ENCODE assay signal across 12 cellular contexts in genomic region chr9:91741529-91741928, GRCh38.
DNase-seq lines count a peak whose midpoint lies in the region; ATAC-seq, FAIRE-seq and TF ChIP-seq lines count a peak whose summit lies in the region.
"Had no signal": no experiment of that assay in that cellular context is flagged by ENCODE, and none has a peak within 500 bp of the region (broad histone marks: within the 10 kb centered on the region; RNA-seq: fewer than 3 reads in every experiment).

No MANE protein-coding gene starts in this region.

- peak; percentile 54 for DNase-seq in AG09309 (ENCODE audit: low read depth)
- peak; percentile 72 for DNase-seq in NCI-H226
- peak; percentile 35 for DNase-seq in endothelial cell of umbilical vein (ENCODE audit: low read depth, low spot score)
- no peak for DNase-seq in lower leg skin (ENCODE audit: low spot score in 2 of 2)
- DNase-seq in ureter (ENCODE audit: low spot score): no peak
- no peak for DNase-seq in WERI-Rb-1
- no peak for DNase-seq in aorta
- DNase-seq: activated naive CD4-positive, alpha-beta T cell; AML-193; DMS153; MV-4-11 had no signal

- no peaks in the 10 kb centered on the region for H3K9me1 ChIP-seq in endothelial cell of umbilical vein (replicated peaks; ENCODE audit: control insufficient read depth, extremely low read depth, insufficient read depth, low read length)

- H3K36me3 ChIP-seq in endothelial cell of umbilical vein (ENCODE audit: control insufficient read depth in 2 of 2, extremely low read depth in 1 of 2, insufficient read depth in 2 of 2, low read length in 2 of 2) (no peaks in the 10 kb centered on the region), muscle layer of colon (ENCODE audit: insufficient read depth, low read length) (peaks cover under 1% of the 10 kb centered on the region), WERI-Rb-1 (peaks cover 3% of the 10 kb centered on the region; the same call in 1 of the 2 replicates), aorta (ENCODE audit: control insufficient read depth in 1 of 2, insufficient read depth in 2 of 2, low read length in 1 of 2) (no peaks in the 10 kb centered on the region)

- TF ChIP-seq POLR2A in endothelial cell of umbilical vein (IDR thresholded peaks at IDR 0.05; ENCODE audit: low read depth, low read length) (no peak), lower leg skin (IDR thresholded peaks at IDR 0.05) (no peak)

- H2AFZ ChIP-seq in endothelial cell of umbilical vein (ENCODE audit: low read depth, low read length): no peak overlapping the region

- peak; percentile 85 for FAIRE-seq in endothelial cell of umbilical vein (lab: Jason Lieb, UNC)

- H3K27ac ChIP-seq in endothelial cell of umbilical vein (ENCODE audit: insufficient read depth, low read depth, low read length) (no peak overlapping the region), muscle layer of colon (ENCODE audit: low read depth, low read length) (peak overlapping the region; percentile 41), WERI-Rb-1 (no peak overlapping the region), aorta (ENCODE audit: low read depth in 1 of 2, low read length in 2 of 2) (no peak overlapping the region)

- dilution Hi-C loops in endothelial cell of umbilical vein (cut with MboI; ENCODE audit: extremely low pct_ligation_motif_present, low sequenced_read_pairs): no loop called here

- no peak overlapping the region for H3K4me2 ChIP-seq in endothelial cell of umbilical vein (ENCODE audit: insufficient read depth, low read length)

- no peak for ATAC-seq in aorta (ENCODE audit: low FRiP score)

- no peak for TF ChIP-seq CTCF in AG09309 (IDR thresholded peaks at IDR 0.05; ENCODE audit: control insufficient read depth, insufficient read depth, low read depth, low read length, missing control alignments)
- no peak for TF ChIP-seq CTCF in endothelial cell of umbilical vein (IDR thresholded peaks at IDR 0.05; ENCODE audit: extremely low read depth in 1 of 2, insufficient read depth in 1 of 2, low read depth in 1 of 2, low read length in 2 of 2)
- no peak for TF ChIP-seq CTCF in lower leg skin (IDR thresholded peaks at IDR 0.05)
- no peak for TF ChIP-seq CTCF in WERI-Rb-1 (IDR thresholded peaks at IDR 0.05; ENCODE audit: low read depth, low read length)

- H3K27me3 ChIP-seq in endothelial cell of umbilical vein (ENCODE audit: control insufficient read depth in 2 of 2, insufficient read depth in 2 of 2, low read length in 2 of 2) (no peaks in the 10 kb centered on the region), muscle layer of colon (ENCODE audit: control insufficient read depth in 1 of 2, insufficient read depth in 2 of 2, low read length in 2 of 2) (no peaks in the 10 kb centered on the region), WERI-Rb-1 (ENCODE audit: insufficient read depth, low read depth, severe bottlenecking) (no peaks in the 10 kb centered on the region), aorta (ENCODE audit: control insufficient read depth in 1 of 2, insufficient read depth in 2 of 2, low read length in 1 of 2) (no peaks in the 10 kb centered on the region)

- no peak overlapping the region for H3K4me3 ChIP-seq in AG09309 (ENCODE audit: control insufficient read depth, low read depth, low read length)
- H3K4me3 ChIP-seq in endothelial cell of umbilical vein (replicated peaks in 1 of 3; ENCODE audit: insufficient read depth in 1 of 3, low read depth in 1 of 3, low read length in 3 of 3): no peak overlapping the region
- H3K4me3 ChIP-seq in muscle layer of colon (ENCODE audit: low read depth in 1 of 2, low read length in 2 of 2): no peak overlapping the region
- H3K4me3 ChIP-seq in lower leg skin (ENCODE audit: low read depth, poor library complexity, severe bottlenecking): no peak overlapping the region
- H3K4me3 ChIP-seq in WERI-Rb-1 (ENCODE audit: low read depth, low read length): no peak overlapping the region
- no peak overlapping the region for H3K4me3 ChIP-seq in aorta (ENCODE audit: low read length in 2 of 2)

- H3K4me1 ChIP-seq in endothelial cell of umbilical vein (ENCODE audit: control insufficient read depth, extremely low read depth, insufficient read depth, low read length): peaks cover 8% of the 10 kb centered on the region
- H3K4me1 ChIP-seq in muscle layer of colon (ENCODE audit: insufficient read depth, low read length): peaks cover 11% of the 10 kb centered on the region
- H3K4me1 ChIP-seq in aorta (ENCODE audit: control insufficient read depth in 1 of 2, insufficient read depth in 2 of 2, low read length in 2 of 2): no peaks in the 10 kb centered on the region

- H3K79me2 ChIP-seq in endothelial cell of umbilical vein (ENCODE audit: control insufficient read depth, insufficient read depth, low read length): no peaks in the 10 kb centered on the region

- CTCF ChIA-PET in endothelial cell of umbilical vein (lab: Charles Lee): interaction anchor here (1.0 to 1.8 kb wide), 3 partner anchors 17 to 826 kb away, joined by 3 to 7 read pairs (median 6); no protein-coding TSS in a partner anchor

- H3K9me3 ChIP-seq in endothelial cell of umbilical vein (replicated peaks; ENCODE audit: control insufficient read depth, insufficient read depth, low read length) (no peaks in the 10 kb centered on the region), muscle layer of colon (ENCODE audit: low read length) (no peaks in the 10 kb centered on the region), WERI-Rb-1 (ENCODE audit: severe bottlenecking) (no peaks in the 10 kb centered on the region), aorta (ENCODE audit: control insufficient read depth, low read length) (no peaks in the 10 kb centered on the region)

- no TSS peak for BruUV-seq in endothelial cell of umbilical vein (replicated peaks; lab: Mats Ljungman, UMichigan)

- no peaks in the 10 kb centered on the region for H4K20me1 ChIP-seq in endothelial cell of umbilical vein (replicated peaks; ENCODE audit: control insufficient read depth, extremely low read depth, insufficient read depth, low read length)

- POLR2A ChIA-PET in endothelial cell of umbilical vein (lab: Charles Lee): no interaction called here

- H3K9ac ChIP-seq in endothelial cell of umbilical vein (replicated peaks; ENCODE audit: extremely low read depth, insufficient read depth, low read length) (no peak overlapping the region), muscle layer of colon (ENCODE audit: low read length) (no peak overlapping the region)

- intact Hi-C loops in endothelial cell of umbilical vein (cut with micrococcal nuclease) (no loop called here), lower leg skin (cut with DNase I; ENCODE audit: low total_unique reads) (no loop called here), aorta (cut with DNase I) (no loop called here)

TF ChIP-seq in endothelial cell of umbilical vein, 7 proteins besides CTCF, POLR2A, EP300 and RAD21:
- no peak for TF ChIP-seq MAX (IDR thresholded peaks at IDR 0.05; ENCODE audit: insufficient read depth, insufficient read length)
- TF ChIP-seq POLR2AphosphoS5 (IDR thresholded peaks at IDR 0.05; ENCODE audit: insufficient read depth, low read depth, low read length): no peak
- no peak for TF ChIP-seq JUN (IDR thresholded peaks at IDR 0.05; ENCODE audit: borderline replicate concordance, insufficient read depth, insufficient read length, low read depth)
- TF ChIP-seq GATA2 (IDR thresholded peaks at IDR 0.05; ENCODE audit: insufficient read depth, insufficient read length, low read depth, low read length): no peak
- no peak for TF ChIP-seq MYC (IDR thresholded peaks at IDR 0.05; ENCODE audit: low read depth, low read length)
- no peak for TF ChIP-seq FOS (IDR thresholded peaks at IDR 0.05; ENCODE audit: borderline replicate concordance, insufficient read depth, low read length)
- TF ChIP-seq EZH2 (IDR thresholded peaks at IDR 0.05; ENCODE audit: borderline replicate concordance, low read depth, low read length, severe bottlenecking): no peak

Comparison
In these comparisons a context has a peak if more than half of its experiments do, and no peak if none do; other contexts are left out.
1. DNase-seq: peak in AG09309 (single experiment), NCI-H226 (single experiment) and endothelial cell of umbilical vein (single experiment); none in lower leg skin (0 of 2), ureter (single experiment), WERI-Rb-1 (single experiment) and aorta (0 of 2).